ENCODE assay signal across 9 cellular contexts in genomic region chr3:185820973-185821758, GRCh38. TPM values are rescaled to one million over a fixed set of nuclear protein-coding genes. Genes with fewer than 3 reads are reported as not detected.
DNase-seq lines count a peak whose midpoint lies in the region; ATAC-seq and TF ChIP-seq lines count a peak whose summit lies in the region.
"Had no signal": no experiment of that assay in that cellular context is flagged by ENCODE, and none has a peak within 500 bp of the region (broad histone marks: within the 10 kb centered on the region; RNA-seq: fewer than 3 reads in every experiment).

No MANE protein-coding gene starts in this region.

- H3K27me3 ChIP-seq in ectodermal cell (ENCODE audit: control insufficient read depth, insufficient read depth, low read length, poor library complexity, severe bottlenecking) (no peaks in the 10 kb centered on the region), heart left ventricle (peaks cover 0 to 55% (median 9%) of the 10 kb centered on the region in 9 donors)

- DNase-seq in GM03348 (ENCODE audit: low spot score) = peak; percentile 72
- DNase-seq in NCI-H69 (lab: John Stamatoyannopoulos, UW) = peak; percentile 24
- peak; percentile 82 for DNase-seq in non-pigmented ciliary epithelial cell (ENCODE audit: low read depth)
- no peak for DNase-seq in HK-2 (ENCODE audit: unreplicated experiment)
- DNase-seq in GM13976 (ENCODE audit: low spot score) = no peak
- DNase-seq in heart left ventricle = no peak
- DNase-seq: NCI-H345 had no signal

- in situ Hi-C loops in GM13976 (cut with MboI; ENCODE audit: low sequenced_read_pairs, unreplicated experiment) = no loop called here

- intact Hi-C loops in heart left ventricle (cut with DNase I) = loop anchor here in 5 of 10 donors (5.0 to 10.0 kb wide), 4 partner anchors 86 to 116 kb away; partner anchors contain the start of gene TRA2B (in 1 of the 5)

- H3K27ac ChIP-seq in ectodermal cell (ENCODE audit: insufficient read depth, low read depth, low read length, poor library complexity, severe bottlenecking) = peak overlapping the region; percentile 12
- no peak overlapping the region for H3K27ac ChIP-seq in heart left ventricle

- H3K4me3 ChIP-seq in ectodermal cell (ENCODE audit: insufficient read depth, low read depth, low read length) (peak overlapping the region; percentile 20), heart left ventricle (peak overlapping the region in 2 of 12 donors; percentile 0 to 84)

- no peaks in the 10 kb centered on the region for H3K36me3 ChIP-seq in ectodermal cell (ENCODE audit: control insufficient read depth, insufficient read depth, low read length)
- no peaks in the 10 kb centered on the region for H3K36me3 ChIP-seq in heart left ventricle

- WGBS in ectodermal cell, 2 experiments = 38 to 53% methylated on average over 3 to 5 of the region's 6 CpGs
- WGBS in heart left ventricle, 4 donors = 63 to 68% (median 65%) methylated on average over 6 of the region's 6 CpGs

- no peak for TF ChIP-seq POLR2A in heart left ventricle (IDR thresholded peaks at IDR 0.05)

- peaks cover 22% of the 10 kb centered on the region for H3K4me1 ChIP-seq in ectodermal cell (ENCODE audit: control insufficient read depth, insufficient read depth, low read length)
- H3K4me1 ChIP-seq in heart left ventricle = peaks cover 0 to 33% (median 6%) of the 10 kb centered on the region in 12 donors

- no peak for TF ChIP-seq CTCF in GM13976 (IDR thresholded peaks at IDR 0.05; ENCODE audit: borderline replicate concordance, control extremely low read depth, extremely low read depth, insufficient read depth, missing control alignments)
- TF ChIP-seq CTCF in heart left ventricle (IDR thresholded peaks at IDR 0.05) = no peak

- H3K9me3 ChIP-seq in ectodermal cell (ENCODE audit: control insufficient read depth, low read length) (no peaks in the 10 kb centered on the region), heart left ventricle (no peaks in the 10 kb centered on the region)

- ATAC-seq in HG03139 (IDR thresholded peaks at IDR 0.05; ENCODE audit: unreplicated experiment) (no peak), heart left ventricle (no peak)

RNA-seq across cellular contexts. Expression of gene IGF2BP2, which starts 3.7 kb away (rescaled TPM):
- 186 TPM for polyA plus RNA-seq in ectodermal cell (2013, experiment 1 of 4)
- polyA plus RNA-seq in ectodermal cell (2013, experiment 2 of 4) = 200 TPM
- polyA plus RNA-seq in ectodermal cell (2013, experiment 3 of 4) = 157 TPM
- polyA plus RNA-seq in ectodermal cell (2013, experiment 4 of 4) = 173 TPM
- total RNA-seq in heart left ventricle = 10 to 100 TPM; 11.2 to 21.8 (median 16.8) TPM
- polyA plus RNA-seq in heart left ventricle = 10 to 100 TPM in 1 of 2 donors, 1 to 10 TPM in 1; 5.9 to 18.5 TPM

Comparison
In these comparisons a context has a peak if more than half of its experiments do, and no peak if none do; other contexts are left out.
1. DNase-seq: peak in GM03348 (single experiment), NCI-H69 (single experiment) and non-pigmented ciliary epithelial cell (single experiment); none in HK-2 (single experiment), GM13976 (single experiment) and heart left ventricle (0 of 5).